ENCODE assay signal across 2 cellular contexts in the genomic region with DNA sequence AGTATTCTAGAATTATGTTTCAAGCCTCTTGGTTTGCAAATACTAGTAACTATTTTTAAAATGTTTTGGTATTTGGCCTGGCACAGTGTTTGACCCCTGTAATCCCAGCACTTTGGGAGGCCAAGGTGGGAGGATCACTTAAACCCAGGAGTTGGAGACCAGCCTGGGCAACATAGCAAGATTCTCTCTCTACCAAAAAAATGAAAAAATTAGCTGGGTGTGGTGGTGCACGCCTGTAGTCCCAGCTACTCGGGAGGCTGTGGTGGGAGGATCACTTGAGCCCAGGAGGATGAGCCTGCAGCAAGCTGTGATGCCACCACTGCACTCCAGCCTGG. TPM values are rescaled to one million over a fixed set of nuclear protein-coding genes. Genes with fewer than 3 reads are reported as not detected.
"Had no signal": no experiment of that assay in that cellular context is flagged by ENCODE, and none has a peak within 500 bp of the region (broad histone marks: within the 10 kb centered on the region; RNA-seq: fewer than 3 reads in every experiment).

No MANE protein-coding gene starts in this region.

RNA-seq across cellular contexts. Expression of a gene that starts 0.8 kb away (rescaled TPM):
- total RNA-seq: NCI-H460, Right ventricle myocardium superior had no signal
